Comparison of ENCODE assay signal across 1 cellular context in the genomic region with DNA sequence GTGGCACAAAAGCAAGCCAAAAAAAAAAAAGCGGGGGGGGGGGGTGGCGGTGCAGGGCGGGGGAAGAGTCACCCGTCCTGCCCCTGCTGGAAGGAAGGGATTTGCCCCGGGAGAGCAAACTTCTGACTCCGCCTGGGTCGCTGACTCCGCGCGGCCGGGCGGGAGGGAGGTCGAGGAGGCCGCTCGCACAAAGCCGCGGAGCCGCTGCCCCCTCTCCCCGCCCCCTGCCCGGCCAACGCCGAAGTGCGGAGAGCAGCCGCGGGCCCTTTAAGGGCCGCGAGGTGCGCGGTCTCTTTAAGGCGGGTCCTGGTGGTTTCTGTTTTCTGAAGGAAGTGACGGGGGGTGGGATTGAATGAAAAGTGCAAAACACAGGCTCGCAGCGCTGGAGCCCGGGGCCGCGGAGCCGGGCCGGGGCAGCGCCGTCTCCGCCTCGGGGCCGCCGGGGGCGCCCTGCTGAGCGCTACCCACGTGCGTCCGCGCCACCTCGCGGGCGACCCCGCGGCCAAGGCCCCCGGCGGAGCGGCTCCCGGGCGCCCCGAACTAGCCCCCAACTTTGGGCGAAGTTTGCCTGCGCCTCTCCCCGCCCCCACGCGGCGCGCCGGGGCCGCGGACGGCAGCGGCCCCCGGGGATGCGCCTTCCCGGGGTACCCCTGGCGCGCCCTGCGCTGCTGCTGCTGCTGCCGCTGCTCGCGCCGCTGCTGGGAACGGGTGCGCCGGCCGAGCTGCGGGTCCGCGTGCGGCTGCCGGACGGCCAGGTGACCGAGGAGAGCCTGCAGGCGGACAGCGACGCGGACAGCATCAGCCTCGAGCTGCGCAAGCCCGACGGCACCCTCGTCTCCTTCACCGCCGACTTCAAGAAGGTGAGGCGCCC.
TF ChIP-seq lines count a peak whose summit lies in the region.

Gene OAF (plus strand): TSS at position 382 of the 871 bp plus-strand sequence. CDS start 248 bp downstream, at position 630.

TF ChIP-seq in HepG2, 621 proteins besides CTCF, POLR2A, EP300 and RAD21 (continued from another document):
- TF ChIP-seq E2F2 (CRISPR knock-in tag; IDR thresholded peaks at IDR 0.05; ENCODE audit: borderline replicate concordance) (no peak), MYC (CRISPR knock-in tag; IDR thresholded peaks at IDR 0.05; ENCODE audit: borderline replicate concordance) (peak; percentile 35), ZNF263 (CRISPR knock-in tag; IDR thresholded peaks at IDR 0.05) (peak; percentile 66; the same call in 1 of the 2 replicates), ZBTB4 (CRISPR knock-in tag; IDR thresholded peaks at IDR 0.05; ENCODE audit: borderline replicate concordance) (no peak), ZNF710 (CRISPR knock-in tag; IDR thresholded peaks at IDR 0.05; ENCODE audit: borderline replicate concordance) (no peak), SALL1 (CRISPR knock-in tag; IDR thresholded peaks at IDR 0.05) (peak; percentile 26), JUNB (CRISPR knock-in tag; IDR thresholded peaks at IDR 0.05; ENCODE audit: borderline replicate concordance) (no peak), RFX1 (IDR thresholded peaks at IDR 0.05) (no peak), ZFP41 (CRISPR knock-in tag; IDR thresholded peaks at IDR 0.05; ENCODE audit: borderline replicate concordance) (no peak), TBX3 (IDR thresholded peaks at IDR 0.05; ENCODE audit: borderline replicate concordance) (no peak), ARHGAP35 (CRISPR knock-in tag; IDR thresholded peaks at IDR 0.05; ENCODE audit: borderline replicate concordance) (no peak), ZC3H13 (CRISPR knock-in tag; IDR thresholded peaks at IDR 0.05) (no peak), MED13 (CRISPR knock-in tag; IDR thresholded peaks at IDR 0.05) (0 out of 2 replicates have a peak, but pooled peaks have one; percentile 64), U2AF1 (optimal IDR thresholded peaks at IDR 0.05; ENCODE audit: low read depth, low read length) (no peak)
- TF ChIP-seq, protein P1, sequence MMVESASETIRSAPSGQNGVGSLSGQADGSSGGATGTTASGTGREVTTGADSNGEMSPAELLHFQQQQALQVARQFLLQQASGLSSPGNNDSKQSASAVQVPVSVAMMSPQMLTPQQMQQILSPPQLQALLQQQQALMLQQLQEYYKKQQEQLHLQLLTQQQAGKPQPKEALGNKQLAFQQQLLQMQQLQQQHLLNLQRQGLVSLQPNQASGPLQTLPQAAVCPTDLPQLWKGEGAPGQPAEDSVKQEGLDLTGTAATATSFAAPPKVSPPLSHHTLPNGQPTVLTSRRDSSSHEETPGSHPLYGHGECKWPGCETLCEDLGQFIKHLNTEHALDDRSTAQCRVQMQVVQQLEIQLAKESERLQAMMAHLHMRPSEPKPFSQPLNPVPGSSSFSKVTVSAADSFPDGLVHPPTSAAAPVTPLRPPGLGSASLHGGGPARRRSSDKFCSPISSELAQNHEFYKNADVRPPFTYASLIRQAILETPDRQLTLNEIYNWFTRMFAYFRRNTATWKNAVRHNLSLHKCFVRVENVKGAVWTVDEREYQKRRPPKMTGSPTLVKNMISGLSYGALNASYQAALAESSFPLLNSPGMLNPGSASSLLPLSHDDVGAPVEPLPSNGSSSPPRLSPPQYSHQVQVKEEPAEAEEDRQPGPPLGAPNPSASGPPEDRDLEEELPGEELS (CRISPR knock-in tag; IDR thresholded peaks at IDR 0.05): peak; percentile 21; the same call in 1 of the 2 replicates
- TF ChIP-seq, protein P2, sequence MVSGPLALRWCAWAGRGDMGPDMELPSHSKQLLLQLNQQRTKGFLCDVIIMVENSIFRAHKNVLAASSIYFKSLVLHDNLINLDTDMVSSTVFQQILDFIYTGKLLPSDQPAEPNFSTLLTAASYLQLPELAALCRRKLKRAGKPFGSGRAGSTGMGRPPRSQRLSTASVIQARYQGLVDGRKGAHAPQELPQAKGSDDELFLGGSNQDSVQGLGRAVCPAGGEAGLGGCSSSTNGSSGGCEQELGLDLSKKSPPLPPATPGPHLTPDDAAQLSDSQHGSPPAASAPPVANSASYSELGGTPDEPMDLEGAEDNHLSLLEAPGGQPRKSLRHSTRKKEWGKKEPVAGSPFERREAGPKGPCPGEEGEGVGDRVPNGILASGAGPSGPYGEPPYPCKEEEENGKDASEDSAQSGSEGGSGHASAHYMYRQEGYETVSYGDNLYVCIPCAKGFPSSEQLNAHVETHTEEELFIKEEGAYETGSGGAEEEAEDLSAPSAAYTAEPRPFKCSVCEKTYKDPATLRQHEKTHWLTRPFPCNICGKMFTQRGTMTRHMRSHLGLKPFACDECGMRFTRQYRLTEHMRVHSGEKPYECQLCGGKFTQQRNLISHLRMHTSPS (CRISPR knock-in tag; IDR thresholded peaks at IDR 0.05; ENCODE audit: low read depth): no peak
- TF ChIP-seq, protein P3, sequence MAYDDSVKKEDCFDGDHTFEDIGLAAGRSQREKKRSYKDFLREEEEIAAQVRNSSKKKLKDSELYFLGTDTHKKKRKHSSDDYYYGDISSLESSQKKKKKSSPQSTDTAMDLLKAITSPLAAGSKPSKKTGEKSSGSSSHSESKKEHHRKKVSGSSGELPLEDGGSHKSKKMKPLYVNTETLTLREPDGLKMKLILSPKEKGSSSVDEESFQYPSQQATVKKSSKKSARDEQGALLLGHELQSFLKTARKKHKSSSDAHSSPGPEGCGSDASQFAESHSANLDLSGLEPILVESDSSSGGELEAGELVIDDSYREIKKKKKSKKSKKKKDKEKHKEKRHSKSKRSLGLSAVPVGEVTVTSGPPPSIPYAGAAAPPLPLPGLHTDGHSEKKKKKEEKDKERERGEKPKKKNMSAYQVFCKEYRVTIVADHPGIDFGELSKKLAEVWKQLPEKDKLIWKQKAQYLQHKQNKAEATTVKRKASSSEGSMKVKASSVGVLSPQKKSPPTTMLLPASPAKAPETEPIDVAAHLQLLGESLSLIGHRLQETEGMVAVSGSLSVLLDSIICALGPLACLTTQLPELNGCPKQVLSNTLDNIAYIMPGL (CRISPR knock-in tag; IDR thresholded peaks at IDR 0.05; ENCODE audit: borderline replicate concordance in 1 of 2, low read depth in 1 of 2): peak; percentile 20 to 54; a peak in 2 of 4 replicates
